Comparison of ENCODE assay signal across 20 cellular contexts in the genomic region with DNA sequence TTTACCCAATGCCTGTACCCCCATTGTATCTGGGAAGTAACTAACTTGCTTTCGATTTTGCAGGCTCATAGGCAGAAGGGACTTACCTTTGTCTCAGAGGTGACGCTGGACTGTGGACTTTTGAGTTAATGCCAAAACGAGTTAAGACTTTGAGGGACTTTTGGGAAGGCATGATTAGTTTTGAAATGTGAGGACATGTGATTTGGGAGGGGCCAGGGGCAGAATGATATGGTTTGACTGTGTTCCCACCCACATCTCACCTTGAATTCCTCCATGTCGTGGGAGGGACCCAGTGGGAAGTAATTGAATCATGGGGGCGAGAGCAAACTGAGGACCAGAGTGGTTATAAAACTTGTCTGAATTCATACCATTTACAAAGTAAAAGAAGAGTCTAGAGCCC.
"Had no signal": no experiment of that assay in that cellular context is flagged by ENCODE, and none has a peak within 500 bp of the region (broad histone marks: within the 10 kb centered on the region; RNA-seq: fewer than 3 reads in every experiment).

No MANE protein-coding gene starts in this region.

- H3K27ac ChIP-seq: dorsolateral prefrontal cortex, epithelial cell of prostate, sigmoid colon, spleen, thyroid gland had no signal

- H3K4me3 ChIP-seq: dorsolateral prefrontal cortex, sigmoid colon, spleen, thyroid gland had no signal

- H3K9me3 ChIP-seq: sigmoid colon, thyroid gland had no signal

- ATAC-seq: activated CD8-positive, alpha-beta T cell treated with anti-CD3 and anti-CD28 coated beads for 36 hours; stimulated activated naive B cell treated with anti-CD40 and anti-IgM and Interleukin-4, amounts not matched to agents 10 μg/mL and 1 μg/mL and 100 μg/mL, for 72 hours had no signal

- H3K27me3 ChIP-seq: dorsolateral prefrontal cortex, sigmoid colon, spleen, thyroid gland had no signal

- H3K4me1 Mint-ChIP-seq: activated B cell treated with CpG ODN at 0.5 μM for 24 hours; stimulated activated naive B cell treated with anti-CD40 and anti-IgM and Interleukin-4, amounts not matched to agents 10 μg/mL and 1 μg/mL and 100 μg/mL, for 72 hours had no signal

- H3K36me3 ChIP-seq: sigmoid colon, thyroid gland had no signal

- H3K27me3 Mint-ChIP-seq: activated B cell treated with CpG ODN at 0.5 μM for 24 hours; activated CD8-positive, alpha-beta T cell treated with anti-CD3 and anti-CD28 coated beads for 36 hours; activated naive CD8-positive, alpha-beta T cell treated with anti-CD3 and anti-CD28 coated beads, Interleukin-2, amount 10 ng/mL, durations not matched to agents 7 days and 5 days; activated T-cell treated with anti-CD3 and anti-CD28 coated beads, Interleukin-2, amount 50 U/mL, for 24 hours; brain; stimulated activated naive B cell treated with anti-CD40 and anti-IgM and Interleukin-4, amounts not matched to agents 10 μg/mL and 1 μg/mL and 100 μg/mL, for 72 hours had no signal

- H3K27ac Mint-ChIP-seq: activated B cell treated with CpG ODN at 0.5 μM for 24 hours; activated CD8-positive, alpha-beta T cell treated with anti-CD3 and anti-CD28 coated beads for 36 hours; activated naive CD8-positive, alpha-beta T cell treated with anti-CD3 and anti-CD28 coated beads, Interleukin-2, amount 10 ng/mL, durations not matched to agents 7 days and 5 days; activated T-cell treated with anti-CD3 and anti-CD28 coated beads, Interleukin-2, amount 50 U/mL, for 24 hours; activated T-helper 2 cell treated with anti-CD3 and anti-CD28 coated beads, Interferon-gamma antibody, Interleukin-2, Interleukin-4, amounts not matched to agents 10 μg/mL and 5 μg/mL and 100 μg/mL, durations not matched to agents 14 hours and 24 hours and 36 hours; stimulated activated naive B cell treated with anti-CD40 and anti-IgM and Interleukin-4, amounts not matched to agents 10 μg/mL and 1 μg/mL and 100 μg/mL, for 72 hours; T-helper 2 cell treated with Interferon-gamma antibody and Interleukin-4, amounts not matched to agents 5 μg/mL and 100 μg/mL, for 36 hours had no signal

- H3K4me3 Mint-ChIP-seq: activated B cell treated with CpG ODN at 0.5 μM for 24 hours; activated CD8-positive, alpha-beta T cell treated with anti-CD3 and anti-CD28 coated beads for 36 hours; activated naive CD8-positive, alpha-beta T cell treated with anti-CD3 and anti-CD28 coated beads, Interleukin-2, amount 10 ng/mL, durations not matched to agents 7 days and 5 days; activated T-cell treated with anti-CD3 and anti-CD28 coated beads, Interleukin-2, amount 50 U/mL, for 24 hours; brain; stimulated activated naive B cell treated with anti-CD40 and anti-IgM and Interleukin-4, amounts not matched to agents 10 μg/mL and 1 μg/mL and 100 μg/mL, for 72 hours; T-helper 2 cell treated with Interferon-gamma antibody and Interleukin-4, amounts not matched to agents 5 μg/mL and 100 μg/mL, for 36 hours had no signal

- DNase-seq: activated B cell treated with CpG ODN at 0.5 μM for 24 hours; activated CD4-positive, alpha-beta T cell treated with anti-CD3 and anti-CD28 coated beads for 4 hours; activated CD8-positive, alpha-beta T cell treated with anti-CD3 and anti-CD28 coated beads for 36 hours; activated naive CD4-positive, alpha-beta T cell treated with Interleukin-2 at 50 U/mL for 16 hours; activated naive CD8-positive, alpha-beta T cell treated with anti-CD3 and anti-CD28 coated beads, Interleukin-2, amount 10 ng/mL, durations not matched to agents 7 days and 5 days; activated T-cell treated with anti-CD3 and anti-CD28 coated beads, Interleukin-2, amount 50 U/mL, for 24 hours; amygdala; dorsolateral prefrontal cortex; foreskin melanocyte; glutamatergic neuron; hypothalamus; islet precursor cell; sigmoid colon; spleen; stimulated activated naive B cell treated with anti-CD40 and anti-IgM and Interleukin-4, amounts not matched to agents 10 μg/mL and 1 μg/mL and 100 μg/mL, for 72 hours; thyroid gland had no signal
